Comparison of ENCODE assay signal across 1 cellular context in the genomic region with DNA sequence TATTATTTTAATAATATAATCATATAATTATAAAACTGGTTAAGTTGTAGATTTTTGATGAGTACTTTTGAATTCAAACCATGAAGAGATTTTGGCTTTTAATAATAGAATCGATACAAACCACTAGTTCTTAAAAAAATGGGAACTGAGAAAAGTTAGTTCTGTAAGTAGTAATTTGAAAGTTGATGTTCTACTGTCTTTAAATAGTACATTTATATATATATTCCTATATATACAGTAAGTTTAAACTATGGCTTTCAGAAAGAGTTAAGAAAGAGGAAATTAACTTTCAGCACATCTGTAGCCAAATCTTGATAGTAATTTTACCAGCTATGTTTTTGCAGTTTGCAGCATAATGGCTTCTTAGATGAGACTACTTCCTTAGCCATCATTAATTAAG.
TF ChIP-seq lines count a peak whose summit lies in the region.

No MANE protein-coding gene starts in this region.

TF ChIP-seq in HepG2, 621 proteins besides CTCF, POLR2A, EP300 and RAD21 (continued from another document):
- TF ChIP-seq, protein P1, sequence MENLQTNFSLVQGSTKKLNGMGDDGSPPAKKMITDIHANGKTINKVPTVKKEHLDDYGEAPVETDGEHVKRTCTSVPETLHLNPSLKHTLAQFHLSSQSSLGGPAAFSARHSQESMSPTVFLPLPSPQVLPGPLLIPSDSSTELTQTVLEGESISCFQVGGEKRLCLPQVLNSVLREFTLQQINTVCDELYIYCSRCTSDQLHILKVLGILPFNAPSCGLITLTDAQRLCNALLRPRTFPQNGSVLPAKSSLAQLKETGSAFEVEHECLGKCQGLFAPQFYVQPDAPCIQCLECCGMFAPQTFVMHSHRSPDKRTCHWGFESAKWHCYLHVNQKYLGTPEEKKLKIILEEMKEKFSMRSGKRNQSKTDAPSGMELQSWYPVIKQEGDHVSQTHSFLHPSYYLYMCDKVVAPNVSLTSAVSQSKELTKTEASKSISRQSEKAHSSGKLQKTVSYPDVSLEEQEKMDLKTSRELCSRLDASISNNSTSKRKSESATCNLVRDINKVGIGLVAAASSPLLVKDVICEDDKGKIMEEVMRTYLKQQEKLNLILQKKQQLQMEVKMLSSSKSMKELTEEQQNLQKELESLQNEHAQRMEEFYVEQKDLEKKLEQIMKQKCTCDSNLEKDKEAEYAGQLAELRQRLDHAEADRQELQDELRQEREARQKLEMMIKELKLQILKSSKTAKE (CRISPR knock-in tag; IDR thresholded peaks at IDR 0.05; ENCODE audit: borderline replicate concordance): no peak
- TF ChIP-seq ZNF547 (CRISPR knock-in tag; IDR thresholded peaks at IDR 0.05) (no peak), ZNF44 (CRISPR knock-in tag; IDR thresholded peaks at IDR 0.05) (no peak), MXD4 (CRISPR knock-in tag; IDR thresholded peaks at IDR 0.05) (no peak), SOX6 (IDR thresholded peaks at IDR 0.05) (no peak), SOX6 (CRISPR knock-in tag; IDR thresholded peaks at IDR 0.05) (no peak)
